11 cellular contexts compared by ENCODE assay signal in the genomic region with DNA sequence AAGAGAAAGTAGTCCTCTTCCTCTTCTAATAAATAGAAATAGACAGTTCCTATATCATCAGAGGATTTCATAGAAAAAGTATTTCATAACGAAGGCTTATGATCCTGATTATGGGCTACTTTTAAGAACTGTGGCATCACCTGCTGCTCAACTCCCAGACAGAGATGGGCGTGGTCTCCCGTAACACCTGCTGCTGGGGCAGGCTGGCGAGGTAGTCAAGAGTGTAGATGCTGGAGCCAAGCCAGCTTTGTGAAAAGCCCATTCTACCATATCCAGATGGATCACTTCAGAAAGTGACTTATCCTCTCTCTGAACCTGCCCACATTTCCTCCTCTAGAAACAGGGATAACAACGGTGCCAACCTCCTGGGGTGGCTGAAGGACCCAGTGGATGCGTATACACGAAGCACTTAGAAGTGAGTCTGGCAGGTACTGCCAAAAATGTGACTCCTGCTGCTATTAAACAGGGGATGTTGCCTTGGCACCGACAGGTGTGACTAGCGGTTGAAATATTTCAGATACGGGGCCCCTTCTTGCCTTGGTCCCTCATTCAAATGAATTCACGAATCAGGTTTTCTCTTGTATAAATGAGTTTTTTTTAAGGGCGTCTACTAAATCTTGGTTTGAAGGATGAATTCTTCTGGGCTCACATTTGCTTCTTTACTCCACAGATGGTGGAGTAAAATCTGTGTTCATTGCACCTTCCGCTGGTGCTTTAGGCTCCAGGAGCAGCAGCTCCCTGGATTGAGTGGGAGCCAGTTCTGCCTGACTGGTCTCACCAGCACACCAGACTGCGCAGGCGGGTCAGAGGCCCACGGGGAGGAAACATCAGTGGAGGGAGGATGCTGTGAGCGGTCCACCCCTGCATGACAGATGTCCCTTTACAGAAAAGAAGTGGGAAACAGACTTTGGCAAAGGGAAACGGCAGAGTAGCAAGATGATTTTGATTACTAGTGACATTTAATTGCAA.
DNase-seq lines count a peak whose midpoint lies in the region; ATAC-seq lines count a peak whose summit lies in the region.
"Had no signal": no experiment of that assay in that cellular context is flagged by ENCODE, and none has a peak within 500 bp of the region (broad histone marks: within the 10 kb centered on the region; RNA-seq: fewer than 3 reads in every experiment).

No MANE protein-coding gene starts in this region.

- H2AFZ ChIP-seq in Karpas-422 (ENCODE audit: low read length) = no peak overlapping the region
- H2AFZ ChIP-seq: hepatocyte had no signal

- H3K79me2 ChIP-seq in Karpas-422 (ENCODE audit: low read length) = no peaks in the 10 kb centered on the region

- no peak overlapping the region for H3K4me3 ChIP-seq in Karpas-422 (ENCODE audit: low read length)
- H3K4me3 ChIP-seq: hepatocyte had no signal

- no peaks in the 10 kb centered on the region for H3K9me3 ChIP-seq in Karpas-422 (ENCODE audit: low read length)

- no peaks in the 10 kb centered on the region for H3K4me1 ChIP-seq in Karpas-422 (ENCODE audit: low read length)

- no peak overlapping the region for H3K4me2 ChIP-seq in Karpas-422 (ENCODE audit: low read depth, low read length, poor library complexity, severe bottlenecking)
- H3K4me2 ChIP-seq: hepatocyte had no signal

- H3K9ac ChIP-seq in Karpas-422 (ENCODE audit: low read length) = no peak overlapping the region

- no peaks in the 10 kb centered on the region for H3K9me2 ChIP-seq in Karpas-422 (replicated peaks; ENCODE audit: insufficient read depth, low read length)

- ATAC-seq in GM18502 (IDR thresholded peaks at IDR 0.05; ENCODE audit: poor library complexity, unreplicated experiment) (no peak), GM21723 (IDR thresholded peaks at IDR 0.05; ENCODE audit: unreplicated experiment) (no peak)
- ATAC-seq: effector memory CD8-positive, alpha-beta T cell; stimulated activated naive B cell treated with anti-CD40 and anti-IgM and Interleukin-4, amounts not matched to agents 10 μg/mL and 1 μg/mL and 100 μg/mL, for 72 hours had no signal

- H3K27me3 ChIP-seq in Karpas-422 (ENCODE audit: low read length) = no peaks in the 10 kb centered on the region
- H3K27me3 ChIP-seq: hepatocyte had no signal

- H3K27ac ChIP-seq in temporal lobe (ENCODE audit: low read depth, low read length) (peak overlapping the region; percentile 19), Karpas-422 (ENCODE audit: low read length) (no peak overlapping the region)
- H3K27ac ChIP-seq: hepatocyte had no signal

- H3K36me3 ChIP-seq in Karpas-422 (ENCODE audit: insufficient read depth, low read length) = no peaks in the 10 kb centered on the region

- H4K20me1 ChIP-seq in Karpas-422 (ENCODE audit: insufficient read depth, low read depth, low read length) = no peaks in the 10 kb centered on the region

- peak; percentile 57 to 83 for DNase-seq in NCI-H2081 (lab: John Stamatoyannopoulos, UW)
- peak; percentile 4 to 38 for DNase-seq in SHP77 (lab: John Stamatoyannopoulos, UW)
- peak; percentile 87 for DNase-seq in kidney tubule cell (ENCODE audit: low spot score)
- no peak for DNase-seq in Karpas-422
- DNase-seq in NCI-H1048 (lab: John Stamatoyannopoulos, UW) = no peak
- DNase-seq: effector memory CD8-positive, alpha-beta T cell; stimulated activated naive B cell treated with anti-CD40 and anti-IgM and Interleukin-4, amounts not matched to agents 10 μg/mL and 1 μg/mL and 100 μg/mL, for 72 hours had no signal

Comparison
In these comparisons a context has a peak if more than half of its experiments do, and no peak if none do; other contexts are left out.
1. DNase-seq: peak in NCI-H2081 (2 of 2), SHP77 (2 of 2) and kidney tubule cell (single experiment); none in Karpas-422 (single experiment) and NCI-H1048 (single experiment).